In genomic region chr9:120434532-120434931, GRCh38 we compare ENCODE assay signal across 15 cellular contexts.
DNase-seq lines count a peak whose midpoint lies in the region; ATAC-seq, FAIRE-seq and TF ChIP-seq lines count a peak whose summit lies in the region.
"Had no signal": no experiment of that assay in that cellular context is flagged by ENCODE, and none has a peak within 500 bp of the region (broad histone marks: within the 10 kb centered on the region; RNA-seq: fewer than 3 reads in every experiment).

No MANE protein-coding gene starts in this region.

- ATAC-seq in WTC11, result no peak
- no peak for ATAC-seq in HG03571 (IDR thresholded peaks at IDR 0.05; ENCODE audit: unreplicated experiment)
- ATAC-seq in activated CD8-positive, alpha-beta T cell treated with anti-CD3 and anti-CD28 coated beads for 36 hours, result no peak

- intact Hi-C loops in activated CD8-positive, alpha-beta T cell treated with anti-CD3 and anti-CD28 coated beads for 36 hours (cut with micrococcal nuclease), result no loop called here

- H3K27ac ChIP-seq in AG04450 (ENCODE audit: low read depth, low read length), result peak overlapping the region; percentile 83
- H3K27ac ChIP-seq: esophagus muscularis mucosa, uterus had no signal

- H3K27me3 Mint-ChIP-seq in WTC11 (ENCODE audit: low read depth) (no peaks in the 10 kb centered on the region), nephron progenitor cell (ENCODE audit: low read depth, poor library complexity) (no peaks in the 10 kb centered on the region)
- no peaks in the 10 kb centered on the region for H3K27me3 Mint-ChIP-seq in activated CD8-positive, alpha-beta T cell treated with anti-CD3 and anti-CD28 coated beads for 36 hours

- POLR2A ChIA-PET in AG04450 (lab: Yijun Ruan, JAX), result no interaction called here
- POLR2A ChIA-PET in WTC11 (lab: Charles Lee), result no interaction called here
- POLR2A ChIA-PET in activated CD8-positive, alpha-beta T cell treated with anti-CD3 and anti-CD28 coated beads for 36 hours (lab: Charles Lee), result interaction anchor here (1.0 kb wide), 1 partner anchor 13 kb away, joined by 3 read pairs; no protein-coding TSS in a partner anchor

- H3K27me3 ChIP-seq in AG04450 (ENCODE audit: control insufficient read depth, insufficient read depth, low read length), result no peaks in the 10 kb centered on the region
- H3K27me3 ChIP-seq: esophagus muscularis mucosa, uterus had no signal

- H3K9me3 ChIP-seq in AG04450 (ENCODE audit: control insufficient read depth, insufficient read depth, low read length), result no peaks in the 10 kb centered on the region
- H3K9me3 ChIP-seq: esophagus muscularis mucosa, uterus had no signal

- CTCF ChIA-PET in AG04450 (lab: Charles Lee) (interaction anchor here (0.7 to 1.0 kb wide), 2 partner anchors 22 to 43 kb away, joined by 3 read pairs; no protein-coding TSS in a partner anchor), WTC11 (lab: Charles Lee) (no interaction called here)
- CTCF ChIA-PET in activated CD8-positive, alpha-beta T cell treated with anti-CD3 and anti-CD28 coated beads for 36 hours (lab: Charles Lee), result no interaction called here

- no peak for TF ChIP-seq CTCF in AG04450 (IDR thresholded peaks at IDR 0.05; ENCODE audit: low read depth, low read length)
- TF ChIP-seq CTCF in WTC11 (IDR thresholded peaks at IDR 0.05), result no peak
- TF ChIP-seq CTCF in fibroblast of villous mesenchyme (IDR thresholded peaks at IDR 0.05; ENCODE audit: insufficient read depth, low read depth, low read length), result no peak
- no peak for TF ChIP-seq CTCF in nephron progenitor cell (IDR thresholded peaks at IDR 0.05)
- no peak for TF ChIP-seq CTCF in activated CD8-positive, alpha-beta T cell treated with anti-CD3 and anti-CD28 coated beads for 36 hours (IDR thresholded peaks at IDR 0.05)

- peak; percentile 72 for DNase-seq in AG04450 (ENCODE audit: low read depth, low spot score)
- DNase-seq in WTC11 (ENCODE audit: low spot score), result no peak
- DNase-seq in fibroblast of villous mesenchyme (ENCODE audit: low read depth), result peak; percentile 78
- DNase-seq in nephron progenitor cell, result no peak
- DNase-seq in activated CD4-positive, alpha-beta T cell treated with anti-CD3 and anti-CD28 coated beads for 1 hour, result no peak
- no peak for DNase-seq in activated CD8-positive, alpha-beta T cell treated with anti-CD3 and anti-CD28 coated beads for 36 hours
- DNase-seq in GM12892 (ENCODE audit: insufficient read length), result no peak
- DNase-seq: AML-193; central memory CD4-positive, alpha-beta T cell; DMS79; NCI-H1436 treated with DMSO at 0.1 percent for 48 hours; uterus had no signal

- H3K27ac Mint-ChIP-seq in WTC11 (peak overlapping the region; percentile 29), nephron progenitor cell (peak overlapping the region; percentile 47)
- no peak overlapping the region for H3K27ac Mint-ChIP-seq in activated CD8-positive, alpha-beta T cell treated with anti-CD3 and anti-CD28 coated beads for 36 hours

- no peak for TF ChIP-seq POLR2A in GM12892 (IDR thresholded peaks at IDR 0.05; ENCODE audit: low read depth, low read length)

- H3K4me1 Mint-ChIP-seq in WTC11 (no peaks in the 10 kb centered on the region), nephron progenitor cell (peaks cover 17% of the 10 kb centered on the region)
- peaks cover 9% of the 10 kb centered on the region for H3K4me1 Mint-ChIP-seq in activated CD8-positive, alpha-beta T cell treated with anti-CD3 and anti-CD28 coated beads for 36 hours (ENCODE audit: low read depth)

- H3K4me3 ChIP-seq in AG04450 (ENCODE audit: low read depth, low read length), result no peak overlapping the region
- H3K4me3 ChIP-seq in fibroblast of villous mesenchyme (ENCODE audit: low read depth, low read length), result no peak overlapping the region
- H3K4me3 ChIP-seq: esophagus muscularis mucosa, uterus had no signal

- H3K36me3 Mint-ChIP-seq in WTC11, result peaks cover 38% of the 10 kb centered on the region
- peaks cover 59% of the 10 kb centered on the region for H3K36me3 Mint-ChIP-seq in nephron progenitor cell (ENCODE audit: low read depth)
- H3K36me3 Mint-ChIP-seq in activated CD8-positive, alpha-beta T cell treated with anti-CD3 and anti-CD28 coated beads for 36 hours (ENCODE audit: low read depth), result peaks cover 54% of the 10 kb centered on the region

- no peak for FAIRE-seq in GM12892 (lab: Jason Lieb, UNC)
- FAIRE-seq: H54 had no signal

- no peak overlapping the region for H3K4me3 Mint-ChIP-seq in WTC11
- no peak overlapping the region for H3K4me3 Mint-ChIP-seq in nephron progenitor cell
- no peak overlapping the region for H3K4me3 Mint-ChIP-seq in activated CD8-positive, alpha-beta T cell treated with anti-CD3 and anti-CD28 coated beads for 36 hours

- 0 out of 2 replicates have a peak, but pooled peaks cover 2% of the 10 kb centered on the region for H3K9me3 Mint-ChIP-seq in WTC11
- peaks cover 2% of the 10 kb centered on the region for H3K9me3 Mint-ChIP-seq in nephron progenitor cell
- no peaks in the 10 kb centered on the region for H3K9me3 Mint-ChIP-seq in activated CD8-positive, alpha-beta T cell treated with anti-CD3 and anti-CD28 coated beads for 36 hours

TF ChIP-seq in WTC11, 78 proteins besides CTCF, POLR2A, EP300 and RAD21:
- no peak for TF ChIP-seq ZNF423 (CRISPR knock-in tag; IDR thresholded peaks at IDR 0.05)

Comparison
In these comparisons a context has a peak if more than half of its experiments do, and no peak if none do; other contexts are left out.
1. DNase-seq: peak in AG04450 (single experiment) and fibroblast of villous mesenchyme (single experiment); none in WTC11 (single experiment), nephron progenitor cell (single experiment), activated CD4-positive, alpha-beta T cell treated with anti-CD3 and anti-CD28 coated beads for 1 hour (single experiment), activated CD8-positive, alpha-beta T cell treated with anti-CD3 and anti-CD28 coated beads for 36 hours (single experiment) and GM12892 (single experiment).